ENCODE assay signal across 25 cellular contexts in genomic region chr6:155813548-155813947, GRCh38.
"Had no signal": no experiment of that assay in that cellular context is flagged by ENCODE, and none has a peak within 500 bp of the region (broad histone marks: within the 10 kb centered on the region; RNA-seq: fewer than 3 reads in every experiment).

No MANE protein-coding gene starts in this region.

- H3K4me1 ChIP-seq: colonic mucosa, esophagus muscularis mucosa, esophagus squamous epithelium, foreskin keratinocyte, gastrocnemius medialis, gastroesophageal sphincter, heart left ventricle, heart right ventricle had no signal

- H3K9me3 Mint-ChIP-seq: endodermal cell had no signal

- ATAC-seq: effector memory CD8-positive, alpha-beta T cell; esophagus mucosa; foreskin keratinocyte; gastrocnemius medialis; gastroesophageal sphincter; heart left ventricle; heart right ventricle had no signal

- H3K4me3 ChIP-seq: colonic mucosa, coronary artery, dorsolateral prefrontal cortex, esophagus muscularis mucosa, esophagus squamous epithelium, gastrocnemius medialis, gastroesophageal sphincter, heart left ventricle, heart right ventricle had no signal

- H3K9me3 ChIP-seq: colonic mucosa, esophagus muscularis mucosa, esophagus squamous epithelium, gastrocnemius medialis, gastroesophageal sphincter, heart right ventricle had no signal

- H3K27me3 ChIP-seq: colonic mucosa, dorsolateral prefrontal cortex, esophagus muscularis mucosa, esophagus squamous epithelium, foreskin keratinocyte, gastrocnemius medialis, gastroesophageal sphincter, heart left ventricle, heart right ventricle had no signal

- H3K36me3 ChIP-seq: colonic mucosa, esophagus muscularis mucosa, esophagus squamous epithelium, gastrocnemius medialis, gastroesophageal sphincter, heart left ventricle, heart right ventricle had no signal

- H3K4me3 Mint-ChIP-seq: dendritic cell treated with granulocyte-macrophage colony-stimulating factor and Interleukin-4, amounts not matched to agents 40 ng/mL and 50 ng/mL, for 4 days; effector memory CD8-positive, alpha-beta T cell; endodermal cell had no signal

- DNase-seq: colonic mucosa; cortex of kidney; dermis blood vessel endothelial cell; dorsolateral prefrontal cortex; effector CD4-positive, alpha-beta T cell; effector CD8-positive, alpha-beta T cell; effector memory CD4-positive, alpha-beta T cell; effector memory CD8-positive, alpha-beta T cell; endodermal cell; erythroblast; esophagus squamous epithelium; foreskin fibroblast; foreskin keratinocyte; foreskin melanocyte; gastrocnemius medialis; glutamatergic neuron; head of caudate nucleus; heart left ventricle; heart right ventricle had no signal

- H3K27me3 Mint-ChIP-seq: dendritic cell treated with granulocyte-macrophage colony-stimulating factor and Interleukin-4, amounts not matched to agents 40 ng/mL and 50 ng/mL, for 4 days; effector memory CD8-positive, alpha-beta T cell had no signal

- H3K27ac Mint-ChIP-seq: dendritic cell treated with granulocyte-macrophage colony-stimulating factor and Interleukin-4, amounts not matched to agents 40 ng/mL and 50 ng/mL, for 4 days; effector memory CD8-positive, alpha-beta T cell; endodermal cell had no signal

- H3K27ac ChIP-seq: colonic mucosa, coronary artery, dorsolateral prefrontal cortex, epithelial cell of prostate, esophagus muscularis mucosa, esophagus squamous epithelium, foreskin keratinocyte, gastrocnemius medialis, gastroesophageal sphincter, heart left ventricle, heart right ventricle had no signal

- H3K4me1 Mint-ChIP-seq: endodermal cell had no signal
